12 cellular contexts compared by ENCODE assay signal in genomic region chr5:142433526-142434321, GRCh38.
DNase-seq lines count a peak whose midpoint lies in the region; ATAC-seq, FAIRE-seq and TF ChIP-seq lines count a peak whose summit lies in the region.
"Had no signal": no experiment of that assay in that cellular context is flagged by ENCODE, and none has a peak within 500 bp of the region (broad histone marks: within the 10 kb centered on the region; RNA-seq: fewer than 3 reads in every experiment).

No MANE protein-coding gene starts in this region.

- H3K4me3 Mint-ChIP-seq in endothelial cell (ENCODE audit: unreplicated experiment) = no peak overlapping the region
- no peak overlapping the region for H3K4me3 Mint-ChIP-seq in neural crest cell

- no peaks in the 10 kb centered on the region for H3K79me2 ChIP-seq in DND-41 (ENCODE audit: insufficient read depth, low read length)

- H4K20me1 ChIP-seq in DND-41 (ENCODE audit: insufficient read depth, low read length) = no peaks in the 10 kb centered on the region

- H3K27ac ChIP-seq in DND-41 (ENCODE audit: low read length) = peak overlapping the region; percentile 91

- peaks cover 69% of the 10 kb centered on the region for H3K4me1 ChIP-seq in DND-41 (ENCODE audit: insufficient read depth, low read length)

- peak overlapping the region in 1 of 2 experiments; percentile 8; a peak in 2 of 4 replicates for H3K4me3 ChIP-seq in DND-41 (ENCODE audit: low read depth in 1 of 2, low read length in 2 of 2)
- H3K4me3 ChIP-seq: upper lobe of right lung had no signal

- H3K9me3 ChIP-seq in DND-41 (ENCODE audit: insufficient read depth, low read length, severe bottlenecking) = no peaks in the 10 kb centered on the region
- H3K9me3 ChIP-seq: upper lobe of right lung had no signal

- TF ChIP-seq CTCF in DND-41 (IDR thresholded peaks at IDR 0.05; ENCODE audit: borderline replicate concordance, extremely low read depth, low read length, poor library complexity, severe bottlenecking) (no peak), endothelial cell (IDR thresholded peaks at IDR 0.05; ENCODE audit: unreplicated experiment) (no peak), neural crest cell (conservative IDR thresholded peaks at IDR 0.05) (no peak)

- H3K36me3 ChIP-seq in DND-41 (ENCODE audit: insufficient read depth, low read length) = no peaks in the 10 kb centered on the region
- H3K36me3 ChIP-seq: upper lobe of right lung had no signal

- H3K27me3 Mint-ChIP-seq in endothelial cell (ENCODE audit: unreplicated experiment) (peaks cover 6% of the 10 kb centered on the region), neural crest cell (ENCODE audit: low read depth) (no peaks in the 10 kb centered on the region)

- H3K4me1 Mint-ChIP-seq in endothelial cell (ENCODE audit: unreplicated experiment) (peaks cover 34% of the 10 kb centered on the region), neural crest cell (peaks cover 51% of the 10 kb centered on the region)

- H3K4me2 ChIP-seq in DND-41 (ENCODE audit: insufficient read depth, low read length) = peak overlapping the region; percentile 47

- peak; percentile 9 for ATAC-seq in DND-41 (ENCODE audit: insufficient read depth, low read depth)
- no peak for ATAC-seq in HG03439 (IDR thresholded peaks at IDR 0.05; ENCODE audit: unreplicated experiment)
- no peak for ATAC-seq in activated naive CD4-positive, alpha-beta T cell treated with anti-CD3 and anti-CD28 coated beads, Interleukin-2, amount 50 U/mL, for 72 hours

- peak overlapping the region; percentile 14 for H3K27ac Mint-ChIP-seq in endothelial cell (ENCODE audit: unreplicated experiment)
- H3K27ac Mint-ChIP-seq in neural crest cell (ENCODE audit: unreplicated experiment) = peak overlapping the region; percentile 63
- no peak overlapping the region for H3K27ac Mint-ChIP-seq in activated naive CD4-positive, alpha-beta T cell treated with anti-CD3 and anti-CD28 coated beads, Interleukin-2, amount 50 U/mL, for 72 hours

- peak overlapping the region; percentile 57 for H3K9ac ChIP-seq in DND-41 (ENCODE audit: low read depth, low read length)

- peak overlapping the region; percentile 40; the same call in 1 of the 2 replicates for H2AFZ ChIP-seq in DND-41 (ENCODE audit: low read depth, low read length)

- DNase-seq in DND-41 = peak; percentile 38
- DNase-seq in RCC 7860 (ENCODE audit: low spot score) = peak; percentile 28
- no peak for DNase-seq in endothelial cell (ENCODE audit: low spot score)
- no peak for DNase-seq in neural crest cell (ENCODE audit: low read depth, low spot score)
- no peak for DNase-seq in NCI-H2081 treated with DMSO at 0.1 percent for 48 hours (lab: John Stamatoyannopoulos, UW)
- no peak for DNase-seq in NCI-H69 (lab: John Stamatoyannopoulos, UW)
- no peak for DNase-seq in activated naive CD4-positive, alpha-beta T cell treated with anti-CD3 and anti-CD28 coated beads, Interleukin-2, amount 50 U/mL, for 72 hours (ENCODE audit: low spot score in 2 of 2)
- DNase-seq: amniotic stem cell, NCI-H524, upper lobe of right lung had no signal

- no peak for FAIRE-seq in RCC 7860 (lab: Jason Lieb, UNC)
- FAIRE-seq: endometrium had no signal

- H3K36me3 Mint-ChIP-seq in endothelial cell (ENCODE audit: low read depth, unreplicated experiment) (no peaks in the 10 kb centered on the region), neural crest cell (ENCODE audit: low read depth) (no peaks in the 10 kb centered on the region)
- no peaks in the 10 kb centered on the region for H3K36me3 Mint-ChIP-seq in activated naive CD4-positive, alpha-beta T cell treated with anti-CD3 and anti-CD28 coated beads, Interleukin-2, amount 50 U/mL, for 72 hours

- H3K27me3 ChIP-seq in DND-41 (ENCODE audit: insufficient read depth, low read length, poor library complexity) = no peaks in the 10 kb centered on the region
- H3K27me3 ChIP-seq: upper lobe of right lung had no signal

- no peaks in the 10 kb centered on the region for H3K9me3 Mint-ChIP-seq in endothelial cell (ENCODE audit: unreplicated experiment)
- no peaks in the 10 kb centered on the region for H3K9me3 Mint-ChIP-seq in neural crest cell
- H3K9me3 Mint-ChIP-seq in activated naive CD4-positive, alpha-beta T cell treated with anti-CD3 and anti-CD28 coated beads, Interleukin-2, amount 50 U/mL, for 72 hours = no peaks in the 10 kb centered on the region

Comparison
In these comparisons a context has a peak if more than half of its experiments do, and no peak if none do; other contexts are left out.
1. DNase-seq: peak in DND-41 (single experiment) and RCC 7860 (single experiment); none in endothelial cell (single experiment), neural crest cell (single experiment), NCI-H2081 treated with DMSO at 0.1 percent for 48 hours (single experiment), NCI-H69 (single experiment) and activated naive CD4-positive, alpha-beta T cell treated with anti-CD3 and anti-CD28 coated beads, Interleukin-2, amount 50 U/mL, for 72 hours (0 of 2).
2. H3K27ac Mint-ChIP-seq: peak in endothelial cell (single experiment) and neural crest cell (single experiment); none in activated naive CD4-positive, alpha-beta T cell treated with anti-CD3 and anti-CD28 coated beads, Interleukin-2, amount 50 U/mL, for 72 hours (0 of 2).